In genomic region chr10:77333610-77334340, GRCh38 we compare ENCODE assay signal across 1 cellular context.
TF ChIP-seq lines count a peak whose summit lies in the region.

No MANE protein-coding gene starts in this region.

TF ChIP-seq in HepG2, 621 proteins besides CTCF, POLR2A, EP300 and RAD21 (continued from another document and continues in another):
- no peak for TF ChIP-seq ATF7 (IDR thresholded peaks at IDR 0.05)
- TF ChIP-seq ATF7 (CRISPR knock-in tag; IDR thresholded peaks at IDR 0.05): no peak
- peak; percentile 27; the same call in 1 of the 2 replicates for TF ChIP-seq RCOR2 (CRISPR knock-in tag; IDR thresholded peaks at IDR 0.05)
- peak; percentile 30; the same call in 1 of the 2 replicates for TF ChIP-seq SIX1 (CRISPR knock-in tag; IDR thresholded peaks at IDR 0.05; ENCODE audit: borderline replicate concordance)
- TF ChIP-seq GATA4 (IDR thresholded peaks at IDR 0.05; ENCODE audit: borderline replicate concordance, low read depth): peak; percentile 25; the same call in 1 of the 2 replicates
- TF ChIP-seq NR2F6 (IDR thresholded peaks at IDR 0.05): peak; percentile 66
- 0 out of 2 replicates have a peak, but pooled peaks have one; percentile 13 for TF ChIP-seq NR2F6 (CRISPR knock-in tag; IDR thresholded peaks at IDR 0.05)
- peak; percentile 65; the same call in 1 of the 2 replicates for TF ChIP-seq SOX5 (CRISPR knock-in tag; IDR thresholded peaks at IDR 0.05; ENCODE audit: borderline replicate concordance)
- no peak for TF ChIP-seq HBP1 (CRISPR knock-in tag; IDR thresholded peaks at IDR 0.05; ENCODE audit: low read depth)
- TF ChIP-seq CEBPB (IDR thresholded peaks at IDR 0.05; ENCODE audit: borderline replicate concordance, low read depth, low read length): 0 out of 2 replicates have a peak, but pooled peaks have one; percentile 9
- peak; percentile 59; the same call in 1 of the 2 replicates for TF ChIP-seq NFIC (IDR thresholded peaks at IDR 0.05; ENCODE audit: low read length)
- peak; percentile 63; the same call in 1 of the 2 replicates for TF ChIP-seq RERE (CRISPR knock-in tag; IDR thresholded peaks at IDR 0.05; ENCODE audit: low read depth)
- peak; percentile 76; the same call in 1 of the 2 replicates for TF ChIP-seq ZNF441 (CRISPR knock-in tag; IDR thresholded peaks at IDR 0.05; ENCODE audit: borderline replicate concordance)
- peak; percentile 63; the same call in 1 of the 2 replicates for TF ChIP-seq DPF2 (CRISPR knock-in tag; IDR thresholded peaks at IDR 0.05; ENCODE audit: borderline replicate concordance, low read depth)
- peak; percentile 87 for TF ChIP-seq ISL2 (CRISPR knock-in tag; IDR thresholded peaks at IDR 0.05)
- TF ChIP-seq NCOA2 (CRISPR knock-in tag; IDR thresholded peaks at IDR 0.05): peak; percentile 62
- TF ChIP-seq MIER2 (CRISPR knock-in tag; IDR thresholded peaks at IDR 0.05): peak; percentile 66; the same call in 1 of the 2 replicates
- TF ChIP-seq MED1 (CRISPR knock-in tag; IDR thresholded peaks at IDR 0.05): 0 out of 2 replicates have a peak, but pooled peaks have one; percentile 19
- peak; percentile 74; the same call in 1 of the 2 replicates for TF ChIP-seq TBX3 (IDR thresholded peaks at IDR 0.05; ENCODE audit: borderline replicate concordance)
- 0 out of 2 replicates have a peak, but pooled peaks have one; percentile 54 for TF ChIP-seq ZNF414 (CRISPR knock-in tag; IDR thresholded peaks at IDR 0.05)
- TF ChIP-seq GATAD1 (CRISPR knock-in tag; IDR thresholded peaks at IDR 0.05): no peak
- TF ChIP-seq HNF4A (CRISPR knock-in tag; IDR thresholded peaks at IDR 0.05): peak; percentile 92
- peak; percentile 51; the same call in 1 of the 2 replicates for TF ChIP-seq SALL1 (CRISPR knock-in tag; IDR thresholded peaks at IDR 0.05)
- peak; percentile 86 for TF ChIP-seq FOXA3 (CRISPR knock-in tag; IDR thresholded peaks at IDR 0.05)
- TF ChIP-seq ZFP90 (CRISPR knock-in tag; IDR thresholded peaks at IDR 0.05; ENCODE audit: borderline replicate concordance): no peak
- TF ChIP-seq NFKB2 (CRISPR knock-in tag; IDR thresholded peaks at IDR 0.05; ENCODE audit: borderline replicate concordance): no peak
- peak; percentile 31; the same call in 1 of the 2 replicates for TF ChIP-seq THAP11 (CRISPR knock-in tag; IDR thresholded peaks at IDR 0.05)
- no peak for TF ChIP-seq FOXP1 (IDR thresholded peaks at IDR 0.05)
- peak; percentile 90 for TF ChIP-seq FOXP1 (CRISPR knock-in tag; IDR thresholded peaks at IDR 0.05)
- peak; percentile 50; the same call in 1 of the 2 replicates for TF ChIP-seq HDAC1 (CRISPR knock-in tag; IDR thresholded peaks at IDR 0.05)
- TF ChIP-seq SOX13 (IDR thresholded peaks at IDR 0.05): 0 out of 2 replicates have a peak, but pooled peaks have one; percentile 22
- TF ChIP-seq SOX13 (CRISPR knock-in tag; conservative IDR thresholded peaks at IDR 0.05 in 1 of 2, IDR thresholded peaks at IDR 0.05 in 1 of 2): peak in 1 of 2 experiments; percentile 81; a peak in 2 of 4 replicates
- TF ChIP-seq ARID4A (CRISPR knock-in tag; IDR thresholded peaks at IDR 0.05; ENCODE audit: borderline replicate concordance): peak; percentile 34; the same call in 1 of the 2 replicates
- peak; percentile 59 for TF ChIP-seq CREM (IDR thresholded peaks at IDR 0.05)
- TF ChIP-seq CREM (CRISPR knock-in tag; IDR thresholded peaks at IDR 0.05): no peak
- TF ChIP-seq HNF1B (CRISPR knock-in tag; IDR thresholded peaks at IDR 0.05): no peak
- 0 out of 2 replicates have a peak, but pooled peaks have one; percentile 18 for TF ChIP-seq MAFF (IDR thresholded peaks at IDR 0.05; ENCODE audit: low read depth, low read length)
- TF ChIP-seq PAXIP1 (CRISPR knock-in tag; conservative IDR thresholded peaks at IDR 0.05): peak; percentile 86
- TF ChIP-seq FOSL1 (CRISPR knock-in tag; IDR thresholded peaks at IDR 0.05; ENCODE audit: borderline replicate concordance): no peak
- no peak for TF ChIP-seq ZNF383 (CRISPR knock-in tag; IDR thresholded peaks at IDR 0.05; ENCODE audit: borderline replicate concordance)
